18 cellular contexts compared by ENCODE assay signal in the genomic region with DNA sequence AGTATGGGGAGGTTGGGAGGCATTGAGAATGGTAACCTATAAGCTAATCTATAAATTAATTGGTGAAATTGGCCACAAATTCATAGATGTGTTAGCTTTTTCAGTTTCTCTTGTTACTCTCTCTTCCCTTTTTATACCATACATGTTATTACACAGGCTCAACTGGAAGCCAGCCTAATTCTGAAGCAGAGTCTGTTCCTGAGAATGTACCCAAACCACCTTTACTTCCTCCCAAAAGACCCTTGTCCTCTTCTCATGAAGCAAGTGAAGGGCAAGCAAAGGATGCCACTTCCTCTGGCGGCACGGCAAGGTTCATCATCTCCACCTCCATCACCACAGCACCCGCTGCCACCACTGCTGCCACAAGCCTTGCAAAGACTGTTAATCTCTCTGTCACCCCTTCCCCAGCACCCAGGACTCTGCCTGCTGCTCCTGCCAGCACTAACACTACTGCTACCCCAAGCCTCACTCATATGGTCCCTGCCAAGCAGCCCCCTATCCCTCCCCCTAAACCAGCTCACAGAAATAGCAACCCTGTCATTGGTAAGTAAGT. TPM values are rescaled to one million over a fixed set of nuclear protein-coding genes. Genes with fewer than 3 reads are reported as not detected.
DNase-seq lines count a peak whose midpoint lies in the region; ATAC-seq and TF ChIP-seq lines count a peak whose summit lies in the region.
"Had no signal": no experiment of that assay in that cellular context is flagged by ENCODE, and none has a peak within 500 bp of the region (broad histone marks: within the 10 kb centered on the region; RNA-seq: fewer than 3 reads in every experiment).

No MANE protein-coding gene starts in this region.

- no peak overlapping the region for H3K4me3 ChIP-seq in HCT116 (replicated peaks in 1 of 2; ENCODE audit: low read depth in 1 of 2, low read length in 2 of 2)
- H3K4me3 ChIP-seq: MG63, PC-9 had no signal

- ATAC-seq in activated naive CD4-positive, alpha-beta T cell treated with anti-CD3 and anti-CD28 coated beads, Interleukin-2, amount 50 U/mL, for 72 hours = no peak
- no peak for ATAC-seq in HCT116

- CTCF ChIA-PET in HCT116 (lab: Charles Lee) = no interaction called here

- no peaks in the 10 kb centered on the region for H3K9me3 ChIP-seq in HCT116 (ENCODE audit: control insufficient read depth in 1 of 2, insufficient read depth in 1 of 2, low read depth in 1 of 2, low read length in 2 of 2)
- H3K9me3 ChIP-seq: MG63 had no signal

- RAD21 ChIA-PET in HCT116 (lab: Charles Lee; ENCODE audit: low non-redundant PET in 1 of 2, low total read pairs in 2 of 2, uncharacterized antibody in 2 of 2, unreplicated experiment in 2 of 2) = no interaction called here

- H4K20me1 ChIP-seq in HCT116 (ENCODE audit: insufficient read depth) = no peaks in the 10 kb centered on the region

- no peak overlapping the region for H3K4me2 ChIP-seq in HCT116 (ENCODE audit: low read length)
- H3K4me2 ChIP-seq: PC-9 had no signal

- H2AFZ ChIP-seq in HCT116 (ENCODE audit: low read depth, low read length, poor library complexity, severe bottlenecking) = no peak overlapping the region
- H2AFZ ChIP-seq: PC-9 had no signal

- no peaks in the 10 kb centered on the region for H3K9me3 Mint-ChIP-seq in activated naive CD4-positive, alpha-beta T cell treated with anti-CD3 and anti-CD28 coated beads, Interleukin-2, amount 50 U/mL, for 24 hours
- H3K9me3 Mint-ChIP-seq in activated naive CD4-positive, alpha-beta T cell treated with anti-CD3 and anti-CD28 coated beads, Interleukin-2, amount 50 U/mL, for 72 hours = no peaks in the 10 kb centered on the region
- no peaks in the 10 kb centered on the region for H3K9me3 Mint-ChIP-seq in activated T-helper 1 cell treated with anti-CD3 and anti-CD28 coated beads, Interleukin-12 subunit alpha, Interleukin-12 subunit beta, Interleukin-2, Interleukin-4 antibody, amounts not matched to agents 30 ng/mL and 10 ng/mL and 1 ng/mL, durations not matched to agents 14 hours and 24 hours and 36 hours
- H3K9me3 Mint-ChIP-seq in progenitor cell of endocrine pancreas (ENCODE audit: low read depth) = no peaks in the 10 kb centered on the region
- H3K9me3 Mint-ChIP-seq: CD4-positive, alpha-beta memory T cell had no signal

- H3K4me3 Mint-ChIP-seq in activated naive CD4-positive, alpha-beta T cell treated with anti-CD3 and anti-CD28 coated beads, Interleukin-2, amount 50 U/mL, for 24 hours = no peak overlapping the region
- H3K4me3 Mint-ChIP-seq in activated T-helper 1 cell treated with anti-CD3 and anti-CD28 coated beads, Interleukin-12 subunit alpha, Interleukin-12 subunit beta, Interleukin-2, Interleukin-4 antibody, amounts not matched to agents 30 ng/mL and 10 ng/mL and 1 ng/mL, durations not matched to agents 14 hours and 24 hours and 36 hours = no peak overlapping the region
- H3K4me3 Mint-ChIP-seq in progenitor cell of endocrine pancreas (ENCODE audit: low read depth) = no peak overlapping the region
- H3K4me3 Mint-ChIP-seq: B cell; CD4-positive, alpha-beta memory T cell had no signal

- H3K27me3 Mint-ChIP-seq in activated naive CD4-positive, alpha-beta T cell treated with anti-CD3 and anti-CD28 coated beads, Interleukin-2, amount 50 U/mL, for 24 hours = no peaks in the 10 kb centered on the region
- no peaks in the 10 kb centered on the region for H3K27me3 Mint-ChIP-seq in activated T-helper 1 cell treated with anti-CD3 and anti-CD28 coated beads, Interleukin-12 subunit alpha, Interleukin-12 subunit beta, Interleukin-2, Interleukin-4 antibody, amounts not matched to agents 30 ng/mL and 10 ng/mL and 1 ng/mL, durations not matched to agents 14 hours and 24 hours and 36 hours (ENCODE audit: insufficient read depth)
- H3K27me3 Mint-ChIP-seq in progenitor cell of endocrine pancreas = no peaks in the 10 kb centered on the region
- H3K27me3 Mint-ChIP-seq: B cell; CD4-positive, alpha-beta memory T cell had no signal

- peak overlapping the region; percentile 84 for H3K27ac Mint-ChIP-seq in activated naive CD4-positive, alpha-beta T cell treated with anti-CD3 and anti-CD28 coated beads, Interleukin-2, amount 50 U/mL, for 24 hours
- H3K27ac Mint-ChIP-seq in activated naive CD4-positive, alpha-beta T cell treated with anti-CD3 and anti-CD28 coated beads, Interleukin-2, amount 50 U/mL, for 72 hours = peak overlapping the region in 1 of 2 donors; percentile 13
- H3K27ac Mint-ChIP-seq in activated T-helper 1 cell treated with anti-CD3 and anti-CD28 coated beads, Interleukin-12 subunit alpha, Interleukin-12 subunit beta, Interleukin-2, Interleukin-4 antibody, amounts not matched to agents 30 ng/mL and 10 ng/mL and 1 ng/mL, durations not matched to agents 14 hours and 24 hours and 36 hours = peak overlapping the region; percentile 8
- peak overlapping the region; percentile 7 for H3K27ac Mint-ChIP-seq in progenitor cell of endocrine pancreas
- H3K27ac Mint-ChIP-seq: B cell; CD4-positive, alpha-beta memory T cell had no signal

- no peaks in the 10 kb centered on the region for H3K4me1 Mint-ChIP-seq in activated naive CD4-positive, alpha-beta T cell treated with anti-CD3 and anti-CD28 coated beads, Interleukin-2, amount 50 U/mL, for 24 hours
- H3K4me1 Mint-ChIP-seq in activated T-helper 1 cell treated with anti-CD3 and anti-CD28 coated beads, Interleukin-12 subunit alpha, Interleukin-12 subunit beta, Interleukin-2, Interleukin-4 antibody, amounts not matched to agents 30 ng/mL and 10 ng/mL and 1 ng/mL, durations not matched to agents 14 hours and 24 hours and 36 hours (ENCODE audit: low read depth) = peaks cover 16% of the 10 kb centered on the region
- no peaks in the 10 kb centered on the region for H3K4me1 Mint-ChIP-seq in progenitor cell of endocrine pancreas (ENCODE audit: low read depth)
- H3K4me1 Mint-ChIP-seq: B cell; CD4-positive, alpha-beta memory T cell had no signal

- no peaks in the 10 kb centered on the region for H3K27me3 ChIP-seq in HCT116 (ENCODE audit: insufficient read depth, low read length)
- H3K27me3 ChIP-seq: MG63 had no signal

- TF ChIP-seq RAD21 in HCT116 (IDR thresholded peaks at IDR 0.05; ENCODE audit: low read depth) = no peak

- H3K36me3 ChIP-seq in HCT116 (ENCODE audit: control insufficient read depth in 1 of 2, insufficient read depth in 2 of 2, low read length in 2 of 2) = peaks cover 9 to 14% of the 10 kb centered on the region in 2 experiments; a peak in 2 of 4 replicates

- TF ChIP-seq CTCF in HCT116 (IDR thresholded peaks at IDR 0.05 in 2 of 3, conservative IDR thresholded peaks at IDR 0.05 in 1 of 3; ENCODE audit: borderline replicate concordance in 1 of 3, insufficient read depth in 1 of 3, low read depth in 2 of 3, low read length in 2 of 3) (no peak), progenitor cell of endocrine pancreas (IDR thresholded peaks at IDR 0.05; ENCODE audit: unreplicated experiment) (no peak)

- peaks cover 0 to 18% of the 10 kb centered on the region in 2 experiments; a peak in 2 of 4 replicates for H3K4me1 ChIP-seq in HCT116 (ENCODE audit: control insufficient read depth in 1 of 2, insufficient read depth in 2 of 2, low read length in 2 of 2)

- no peak overlapping the region for H3K9ac ChIP-seq in HCT116 (ENCODE audit: low read length)

- BruUV-seq in HCT116 (replicated peaks; lab: Mats Ljungman, UMichigan) = TSS peak; percentile 39

- peaks cover 13% of the 10 kb centered on the region for H3K36me3 Mint-ChIP-seq in activated naive CD4-positive, alpha-beta T cell treated with anti-CD3 and anti-CD28 coated beads, Interleukin-2, amount 50 U/mL, for 24 hours
- H3K36me3 Mint-ChIP-seq in activated naive CD4-positive, alpha-beta T cell treated with anti-CD3 and anti-CD28 coated beads, Interleukin-2, amount 50 U/mL, for 72 hours = no peaks in the 10 kb centered on the region
- peaks cover 16% of the 10 kb centered on the region for H3K36me3 Mint-ChIP-seq in activated T-helper 1 cell treated with anti-CD3 and anti-CD28 coated beads, Interleukin-12 subunit alpha, Interleukin-12 subunit beta, Interleukin-2, Interleukin-4 antibody, amounts not matched to agents 30 ng/mL and 10 ng/mL and 1 ng/mL, durations not matched to agents 14 hours and 24 hours and 36 hours (ENCODE audit: low read depth)
- peaks cover 15% of the 10 kb centered on the region for H3K36me3 Mint-ChIP-seq in progenitor cell of endocrine pancreas (ENCODE audit: insufficient read depth)

- no peaks in the 10 kb centered on the region for H3K9me2 ChIP-seq in HCT116 (ENCODE audit: insufficient read depth)

- POLR2A ChIA-PET in HCT116 (lab: Charles Lee) = no interaction called here

- no peaks in the 10 kb centered on the region for H3K79me2 ChIP-seq in HCT116 (ENCODE audit: insufficient read depth, low read length)

- intact Hi-C loops in HCT116 (cut with micrococcal nuclease) = no loop called here
- intact Hi-C loops in activated T-helper 1 cell treated with anti-CD3 and anti-CD28 coated beads, Interleukin-12 subunit alpha, Interleukin-12 subunit beta, Interleukin-2, Interleukin-4 antibody, amounts not matched to agents 30 ng/mL and 10 ng/mL and 1 ng/mL, durations not matched to agents 14 hours and 24 hours and 36 hours (cut with micrococcal nuclease) = no loop called here

- H3K27ac ChIP-seq in HCT116 (ENCODE audit: low read depth, low read length) = no peak overlapping the region
- H3K27ac ChIP-seq: HL-60, PC-9 had no signal

- DNase-seq in activated naive CD4-positive, alpha-beta T cell treated with anti-CD3 and anti-CD28 coated beads, Interleukin-2, amount 50 U/mL, for 72 hours (ENCODE audit: low spot score in 2 of 2) = no peak
- DNase-seq in HCT116 (ENCODE audit: low read depth, low spot score) (no peak), progenitor cell of endocrine pancreas (ENCODE audit: low spot score, unreplicated experiment) (no peak), superior temporal gyrus (ENCODE audit: extremely low spot score) (no peak), GDM1 (lab: John Stamatoyannopoulos, UW) (no peak)
- DNase-seq in activated T-helper 1 cell treated with anti-CD3 and anti-CD28 coated beads, Interleukin-12 subunit alpha, Interleukin-12 subunit beta, Interleukin-2, Interleukin-4 antibody, amounts not matched to agents 30 ng/mL and 10 ng/mL and 1 ng/mL, durations not matched to agents 14 hours and 24 hours and 36 hours (ENCODE audit: low spot score) = no peak
- DNase-seq: CD4-positive, alpha-beta memory T cell; GOT3; KG1; MG63; NCI-H1092 treated with DMSO at 0.1 percent for 48 hours; NCI-H1694; NCI-H446 treated with DMSO at 0.1 percent for 48 hours; NCI-H774; PC-9 had no signal

- no peak for TF ChIP-seq POLR2A in HCT116 (IDR thresholded peaks at IDR 0.05; ENCODE audit: borderline replicate concordance, extremely low read depth, insufficient read depth, insufficient read length)

TF ChIP-seq in HCT116, 20 proteins besides CTCF, POLR2A, EP300 and RAD21 (continues in another document):
- TF ChIP-seq YY1 (IDR thresholded peaks at IDR 0.05; ENCODE audit: extremely low read depth, insufficient replicate concordance, low read depth, low read length) (no peak), CEBPB (IDR thresholded peaks at IDR 0.05; ENCODE audit: low read depth) (no peak)

RNA-seq across cellular contexts. Expression of gene RCC1, which starts 39.5 kb away (rescaled TPM):
- total RNA-seq in activated naive CD4-positive, alpha-beta T cell treated with anti-CD3 and anti-CD28 coated beads, Interleukin-2, amount 50 U/mL, for 72 hours = 10 to 100 TPM; 90.1 to 98.2 TPM
- 124 TPM for total RNA-seq in HCT116 (2021; ENCODE audit: unreplicated experiment)
- polyA plus RNA-seq in HCT116 (2012) = 113 and 117 TPM in 2 replicates
- 130 and 135 TPM in 2 replicates for total RNA-seq in activated T-helper 1 cell treated with anti-CD3 and anti-CD28 coated beads, Interleukin-12 subunit alpha, Interleukin-12 subunit beta, Interleukin-2, Interleukin-4 antibody, amounts not matched to agents 30 ng/mL and 10 ng/mL and 1 ng/mL, durations not matched to agents 14 hours and 24 hours and 36 hours
- total RNA-seq in progenitor cell of endocrine pancreas = 58.4 TPM in 2 replicates
